Comparison of ENCODE assay signal across 3 cellular contexts in the genomic region with DNA sequence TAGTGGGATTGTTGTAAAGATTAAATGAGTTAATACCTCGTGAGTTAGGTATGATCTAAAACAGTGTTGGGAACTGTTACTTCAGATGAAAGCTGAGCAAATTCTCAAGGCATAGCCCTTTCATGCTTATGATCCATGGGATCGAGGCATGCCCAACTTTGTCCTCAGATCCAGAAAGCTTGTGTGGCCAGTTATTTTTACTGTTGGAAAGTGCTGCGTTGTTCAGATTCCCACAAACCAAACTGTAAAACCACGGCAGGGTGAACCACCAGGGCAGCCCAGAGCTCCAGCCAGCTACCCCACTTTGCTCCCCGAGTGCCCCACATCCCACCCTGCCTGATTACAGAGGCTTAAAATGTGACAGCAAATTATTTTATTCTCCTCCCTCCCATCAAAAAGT.
"Had no signal": no experiment of that assay in that cellular context is flagged by ENCODE, and none has a peak within 500 bp of the region (broad histone marks: within the 10 kb centered on the region; RNA-seq: fewer than 3 reads in every experiment).

No MANE protein-coding gene starts in this region.

- H3K4me3 ChIP-seq: GM12878 had no signal

- DNase-seq: GDM1, GF-D8 had no signal

- ATAC-seq: GM12878 had no signal
